17 cellular contexts compared by ENCODE assay signal in genomic region chr7:44308741-44309270, GRCh38. TPM values are rescaled to one million over a fixed set of nuclear protein-coding genes. Genes with fewer than 3 reads are reported as not detected.
DNase-seq lines count a peak whose midpoint lies in the region; ATAC-seq and TF ChIP-seq lines count a peak whose summit lies in the region.
"Had no signal": no experiment of that assay in that cellular context is flagged by ENCODE, and none has a peak within 500 bp of the region (broad histone marks: within the 10 kb centered on the region; RNA-seq: fewer than 3 reads in every experiment).

No MANE protein-coding gene starts in this region.

- H3K27ac ChIP-seq in mammary epithelial cell (ENCODE audit: insufficient read depth, low read depth, low read length) (no peak overlapping the region), right atrium auricular region (peak overlapping the region; percentile 91 to 97), PC-9 (no peak overlapping the region)
- H3K27ac ChIP-seq: cardiac muscle cell, tibial artery had no signal

- H3K79me2 ChIP-seq in mammary epithelial cell (ENCODE audit: insufficient read depth, low read length), result no peaks in the 10 kb centered on the region
- H3K79me2 ChIP-seq in PC-9 (ENCODE audit: low read depth), result no peaks in the 10 kb centered on the region

- in situ Hi-C loops in mammary epithelial cell (cut with MboI; ENCODE audit: low sequenced_read_pairs in 2 of 2), result no loop called here

- no peaks in the 10 kb centered on the region for H3K9me3 Mint-ChIP-seq in MCF 10A (ENCODE audit: unreplicated experiment)
- no peaks in the 10 kb centered on the region for H3K9me3 Mint-ChIP-seq in osteocyte (ENCODE audit: unreplicated experiment)
- H3K9me3 Mint-ChIP-seq: activated naive CD4-positive, alpha-beta T cell treated with anti-CD3 and anti-CD28 coated beads, Interleukin-2, amount 50 U/mL, for 72 hours had no signal

- CTCF ChIA-PET in MCF 10A (lab: Yijun Ruan, JAX), result interaction anchor here (0.9 kb wide), 1 partner anchor 68 kb away, joined by 3 read pairs; no protein-coding TSS in a partner anchor
- CTCF ChIA-PET in mammary epithelial cell (lab: Charles Lee; ENCODE audit: low non-redundant PET), result no interaction called here
- CTCF ChIA-PET in PC-9 (lab: Charles Lee), result interaction anchor here (0.7 kb wide), 1 partner anchor 707 kb away, joined by 27 read pairs; no protein-coding TSS in a partner anchor

- POLR2A ChIA-PET in MCF 10A (lab: Yijun Ruan, JAX), result no interaction called here
- POLR2A ChIA-PET in PC-9 (lab: Charles Lee; ENCODE audit: unreplicated experiment), result no interaction called here

- WGBS in mammary epithelial cell (ENCODE audit: low coverage, missing lambda C conversion rate), result 92% methylated on average over 7 of the region's 13 CpGs

- no peaks in the 10 kb centered on the region for H3K9me2 ChIP-seq in PC-9 (ENCODE audit: insufficient read depth)

- no peak overlapping the region for H3K9ac ChIP-seq in mammary epithelial cell (ENCODE audit: insufficient read depth, low read length)

- H3K9me3 ChIP-seq in mammary epithelial cell (replicated peaks; ENCODE audit: insufficient read depth, low read length), result no peaks in the 10 kb centered on the region
- H3K9me3 ChIP-seq in right atrium auricular region, result no peaks in the 10 kb centered on the region
- H3K9me3 ChIP-seq in PC-9 (ENCODE audit: insufficient read depth, low read depth), result no peaks in the 10 kb centered on the region
- H3K9me3 ChIP-seq: tibial artery had no signal

- dilution Hi-C loops in mammary epithelial cell (cut with HindIII; ENCODE audit: low sequenced_read_pairs), result no loop called here

- no peak overlapping the region for H3K4me3 Mint-ChIP-seq in MCF 10A (ENCODE audit: unreplicated experiment)
- no peak overlapping the region for H3K4me3 Mint-ChIP-seq in osteocyte (ENCODE audit: unreplicated experiment)

- no peaks in the 10 kb centered on the region for H3K27me3 Mint-ChIP-seq in MCF 10A (ENCODE audit: insufficient read depth, unreplicated experiment)
- H3K27me3 Mint-ChIP-seq in osteocyte (ENCODE audit: unreplicated experiment), result peaks cover 24% of the 10 kb centered on the region

- no peaks in the 10 kb centered on the region for H3K36me3 ChIP-seq in mammary epithelial cell (ENCODE audit: insufficient read depth, low read length)
- no peaks in the 10 kb centered on the region for H3K36me3 ChIP-seq in right atrium auricular region
- H3K36me3 ChIP-seq in PC-9 (ENCODE audit: low read depth), result no peaks in the 10 kb centered on the region
- H3K36me3 ChIP-seq: cardiac muscle cell, tibial artery had no signal

- no peaks in the 10 kb centered on the region for H3K27me3 ChIP-seq in mammary epithelial cell (ENCODE audit: insufficient read depth, low read length)
- no peaks in the 10 kb centered on the region for H3K27me3 ChIP-seq in right atrium auricular region
- H3K27me3 ChIP-seq in PC-9 (ENCODE audit: insufficient read depth, low read depth), result no peaks in the 10 kb centered on the region

- H3K4me1 ChIP-seq in mammary epithelial cell (ENCODE audit: insufficient read depth, low read length) (peaks cover 18% of the 10 kb centered on the region), right atrium auricular region (peaks cover 0 to 54% of the 10 kb centered on the region in 2 donors), PC-9 (replicated peaks; ENCODE audit: insufficient read depth) (no peaks in the 10 kb centered on the region)

- BruUV-seq in MCF 10A (replicated peaks; lab: Mats Ljungman, UMichigan) (no TSS peak), mammary epithelial cell (replicated peaks; lab: Mats Ljungman, UMichigan) (no TSS peak), PC-9 (replicated peaks; lab: Mats Ljungman, UMichigan) (no TSS peak)

- no peaks in the 10 kb centered on the region for H4K20me1 ChIP-seq in mammary epithelial cell (ENCODE audit: insufficient read depth, low read length)
- H4K20me1 ChIP-seq in PC-9 (ENCODE audit: insufficient read depth), result 0 out of 2 replicates have a peak, but pooled peaks cover 4% of the 10 kb centered on the region

- H3K4me1 Mint-ChIP-seq in MCF 10A (ENCODE audit: insufficient read depth, unreplicated experiment), result peaks cover 10% of the 10 kb centered on the region
- peaks cover 3% of the 10 kb centered on the region for H3K4me1 Mint-ChIP-seq in osteocyte (ENCODE audit: unreplicated experiment)

- DNase-seq in MCF 10A (ENCODE audit: unreplicated experiment) (no peak), mammary epithelial cell (no peak), right atrium auricular region (ENCODE audit: low spot score) (peak; percentile 57), osteocyte (ENCODE audit: extremely low spot score, unreplicated experiment) (peak; percentile 85), OCI-M2 (lab: John Stamatoyannopoulos, UW; ENCODE audit: unreplicated experiment) (no peak), NOMO-1 treated with dmso at 0.1 percent for 144 hours (lab: John Stamatoyannopoulos, UW; ENCODE audit: unreplicated experiment) (no peak), PC-9 (no peak)
- DNase-seq: DMS 273 treated with DMSO at 0.1 percent for 48 hours, Karpas-422, NCI-H187, NCI-H748 treated with DMSO at 0.1 percent for 48 hours, SHP77, T1000 had no signal

- peaks cover 7% of the 10 kb centered on the region for H3K36me3 Mint-ChIP-seq in MCF 10A (ENCODE audit: insufficient read depth, unreplicated experiment)
- no peaks in the 10 kb centered on the region for H3K36me3 Mint-ChIP-seq in osteocyte (ENCODE audit: unreplicated experiment)
- H3K36me3 Mint-ChIP-seq: activated naive CD4-positive, alpha-beta T cell treated with anti-CD3 and anti-CD28 coated beads, Interleukin-2, amount 50 U/mL, for 72 hours had no signal

- intact Hi-C loops in MCF 10A (cut with micrococcal nuclease), result no loop called here
- intact Hi-C loops in mammary epithelial cell (cut with micrococcal nuclease), result loop anchor here (5.0 kb wide), 2 partner anchors 47 to 227 kb away; partner anchors contain the start of gene POLM
- intact Hi-C loops in PC-9 (cut with micrococcal nuclease; ENCODE audit: unreplicated experiment), result no loop called here

- no peak overlapping the region for H3K4me2 ChIP-seq in mammary epithelial cell (ENCODE audit: insufficient read depth, low read depth, low read length)
- no peak overlapping the region for H3K4me2 ChIP-seq in PC-9

- peak overlapping the region; percentile 64 for H3K27ac Mint-ChIP-seq in MCF 10A (ENCODE audit: low read depth, unreplicated experiment)
- H3K27ac Mint-ChIP-seq in osteocyte (ENCODE audit: unreplicated experiment), result no peak overlapping the region
- H3K27ac Mint-ChIP-seq: activated naive CD4-positive, alpha-beta T cell treated with anti-CD3 and anti-CD28 coated beads, Interleukin-2, amount 50 U/mL, for 72 hours had no signal

- no peaks in the 10 kb centered on the region for H3F3A ChIP-seq in PC-9 (ENCODE audit: insufficient read depth, low read depth)

- H2AFZ ChIP-seq in mammary epithelial cell (ENCODE audit: low read depth, low read length) (no peak overlapping the region), PC-9 (no peak overlapping the region)

- TF ChIP-seq CTCF in MCF 10A (IDR thresholded peaks at IDR 0.05; ENCODE audit: unreplicated experiment), result no peak
- TF ChIP-seq CTCF in mammary epithelial cell (conservative IDR thresholded peaks at IDR 0.05 in 1 of 2, IDR thresholded peaks at IDR 0.05 in 1 of 2; ENCODE audit: extremely low read depth in 1 of 2, insufficient read depth in 1 of 2, low read depth in 1 of 2, low read length in 2 of 2), result no peak
- TF ChIP-seq CTCF in right atrium auricular region (IDR thresholded peaks at IDR 0.05), result no peak
- no peak for TF ChIP-seq CTCF in osteocyte (IDR thresholded peaks at IDR 0.05)
- TF ChIP-seq CTCF in PC-9 (conservative IDR thresholded peaks at IDR 0.05), result no peak

- H3K4me3 ChIP-seq in mammary epithelial cell (replicated peaks in 1 of 3; ENCODE audit: insufficient read depth in 1 of 3, low read depth in 2 of 3, low read length in 3 of 3) (no peak overlapping the region), right atrium auricular region (no peak overlapping the region), PC-9 (no peak overlapping the region)
- H3K4me3 ChIP-seq: cardiac muscle cell had no signal

- ATAC-seq in HG03025 (IDR thresholded peaks at IDR 0.05; ENCODE audit: low FRiP score, unreplicated experiment), result no peak

RNA-seq across cellular contexts. Expression of gene CAMK2B, which starts 16.6 kb away (rescaled TPM):
- total RNA-seq in MCF 10A (2022) (0.54 and 1.8 TPM in 2 replicates), mammary epithelial cell (under 1 TPM; 0.33 to 0.64 TPM), right atrium auricular region (10 to 100 TPM; 79.9 to 84.7 TPM), osteocyte (not detected in 2 replicates), PC-9 (2021) (0.13 and 0.15 TPM in 2 replicates)
- polyA plus RNA-seq in mammary epithelial cell, result 4.9 TPM
- polyA minus RNA-seq in mammary epithelial cell, result 4.2 TPM

Comparison
In these comparisons a context has a peak if more than half of its experiments do, and no peak if none do; other contexts are left out.
1. DNase-seq: peak in right atrium auricular region (single experiment) and osteocyte (single experiment); none in MCF 10A (single experiment), mammary epithelial cell (single experiment), OCI-M2 (single experiment), NOMO-1 treated with dmso at 0.1 percent for 144 hours (single experiment) and PC-9 (0 of 2).
2. H3K27ac ChIP-seq: peak in right atrium auricular region (2 of 2); none in mammary epithelial cell (single experiment) and PC-9 (single experiment).
3. RNA of gene CAMK2B, which starts 16.6 kb away (total RNA-seq): 79.9 to 84.7 TPM in right atrium auricular region; 0.54 to 1.8 TPM in MCF 10A, 0.33 to 0.64 TPM in mammary epithelial cell, 0.13 to 0.15 TPM in PC-9 and not detected in osteocyte; every median in the first group is over 10 times any median in the second.